11 cellular contexts compared by ENCODE assay signal in genomic region chr18:40413160-40413559, GRCh38.
DNase-seq lines count a peak whose midpoint lies in the region; ATAC-seq and TF ChIP-seq lines count a peak whose summit lies in the region.
"Had no signal": no experiment of that assay in that cellular context is flagged by ENCODE, and none has a peak within 500 bp of the region (broad histone marks: within the 10 kb centered on the region; RNA-seq: fewer than 3 reads in every experiment).

No MANE protein-coding gene starts in this region.

- no peaks in the 10 kb centered on the region for H4K20me1 ChIP-seq in hepatocyte (ENCODE audit: insufficient read depth, poor library complexity, severe bottlenecking)
- no peaks in the 10 kb centered on the region for H4K20me1 ChIP-seq in OCI-LY7 (ENCODE audit: insufficient read depth, low read length)

- H3K4me2 ChIP-seq in hepatocyte (no peak overlapping the region), OCI-LY7 (ENCODE audit: low read length) (no peak overlapping the region)

- no peaks in the 10 kb centered on the region for H3K36me3 ChIP-seq in A673 (ENCODE audit: insufficient read depth, low read length, poor library complexity, severe bottlenecking)
- no peaks in the 10 kb centered on the region for H3K36me3 ChIP-seq in RWPE2 (ENCODE audit: low read depth)
- H3K36me3 ChIP-seq in hepatocyte (replicated peaks; ENCODE audit: insufficient read depth, low read depth), result no peaks in the 10 kb centered on the region
- H3K36me3 ChIP-seq in OCI-LY7 (ENCODE audit: insufficient read depth, low read length), result no peaks in the 10 kb centered on the region
- H3K36me3 ChIP-seq: gastrocnemius medialis had no signal

- TF ChIP-seq CTCF in A673 (conservative IDR thresholded peaks at IDR 0.05; ENCODE audit: low read depth, low read length) (peak; percentile 52), LNCaP clone FGC (IDR thresholded peaks at IDR 0.05; ENCODE audit: control insufficient read depth, extremely low read depth, insufficient read depth) (peak; percentile 85), RWPE2 (IDR thresholded peaks at IDR 0.05; ENCODE audit: poor library complexity, severe bottlenecking) (peak; percentile 46), hepatocyte (IDR thresholded peaks at IDR 0.05; ENCODE audit: poor library complexity) (peak; percentile 60), OCI-LY7 (conservative IDR thresholded peaks at IDR 0.05; ENCODE audit: low read length) (no peak)

- no peak overlapping the region for H3K4me3 ChIP-seq in A673 (ENCODE audit: low read depth, low read length, poor library complexity, severe bottlenecking)
- no peak overlapping the region for H3K4me3 ChIP-seq in LNCaP clone FGC (ENCODE audit: low read depth, low read length)
- no peak overlapping the region for H3K4me3 ChIP-seq in RWPE2 (ENCODE audit: severe bottlenecking)
- H3K4me3 ChIP-seq in hepatocyte, result no peak overlapping the region
- H3K4me3 ChIP-seq in OCI-LY7 (ENCODE audit: low read depth, low read length, poor library complexity, severe bottlenecking), result no peak overlapping the region
- H3K4me3 ChIP-seq: gastrocnemius medialis had no signal

- H2AFZ ChIP-seq in hepatocyte, result no peak overlapping the region
- no peak overlapping the region for H2AFZ ChIP-seq in OCI-LY7 (ENCODE audit: low read length)

- BruUV-seq in A673 (replicated peaks; lab: Mats Ljungman, UMichigan) (no TSS peak), OCI-LY7 (replicated peaks; lab: Mats Ljungman, UMichigan) (no TSS peak)

- ATAC-seq in RWPE2 (ENCODE audit: low read depth) (no peak), HG03108 (IDR thresholded peaks at IDR 0.05; ENCODE audit: unreplicated experiment) (no peak)
- ATAC-seq: gastrocnemius medialis had no signal

- peaks cover 4% of the 10 kb centered on the region for H3K27me3 ChIP-seq in A673 (replicated peaks; ENCODE audit: insufficient read depth, low read depth, low read length, poor library complexity)
- no peaks in the 10 kb centered on the region for H3K27me3 ChIP-seq in RWPE2 (ENCODE audit: insufficient read depth, poor library complexity, severe bottlenecking)
- H3K27me3 ChIP-seq in hepatocyte, result no peaks in the 10 kb centered on the region
- H3K27me3 ChIP-seq: gastrocnemius medialis had no signal

- WGBS in hepatocyte (ENCODE audit: low lambda C conversion rate, missing lambda C conversion rate), result 21% methylated on average over 3 of the region's 3 CpGs

- H3K27ac ChIP-seq in A673 (ENCODE audit: low read depth, low read length, poor library complexity, severe bottlenecking) (no peak overlapping the region), RWPE2 (ENCODE audit: poor library complexity, severe bottlenecking) (no peak overlapping the region), hepatocyte (no peak overlapping the region), OCI-LY7 (ENCODE audit: low read depth, low read length, poor library complexity, severe bottlenecking) (no peak overlapping the region)
- H3K27ac ChIP-seq: gastrocnemius medialis had no signal

- H3K4me1 ChIP-seq in A673 (ENCODE audit: insufficient read depth, low read length, poor library complexity, severe bottlenecking) (no peaks in the 10 kb centered on the region), RWPE2 (ENCODE audit: insufficient read depth, poor library complexity, severe bottlenecking) (no peaks in the 10 kb centered on the region), hepatocyte (ENCODE audit: insufficient read depth) (no peaks in the 10 kb centered on the region), OCI-LY7 (ENCODE audit: insufficient read depth, low read length, poor library complexity, severe bottlenecking) (no peaks in the 10 kb centered on the region)
- H3K4me1 ChIP-seq: gastrocnemius medialis had no signal

- H3K9me2 ChIP-seq in hepatocyte (replicated peaks; ENCODE audit: insufficient read depth) (no peaks in the 10 kb centered on the region), OCI-LY7 (ENCODE audit: insufficient read depth, low read length) (no peaks in the 10 kb centered on the region)

- POLR2A ChIA-PET in A673 (lab: Charles Lee; ENCODE audit: low non-redundant PET), result no interaction called here
- POLR2A ChIA-PET in OCI-LY7 (lab: Charles Lee), result no interaction called here

- DNase-seq in A673 (ENCODE audit: low spot score) (peak; percentile 23), LNCaP clone FGC (ENCODE audit: low read depth) (peak; percentile 13), RWPE2 (ENCODE audit: low spot score) (no peak), hepatocyte (ENCODE audit: low spot score) (peak; percentile 61), HUDEP-2 (lab: John Stamatoyannopoulos, UW; ENCODE audit: unreplicated experiment in 76 of 76) (no peak), OCI-LY7 (ENCODE audit: low spot score) (no peak), foreskin melanocyte (no peak)
- DNase-seq: activated B cell treated with CpG ODN at 0.5 μM for 24 hours; CD4-positive, CD25-positive, alpha-beta regulatory T cell; gastrocnemius medialis had no signal

- H3K79me2 ChIP-seq in hepatocyte (no peaks in the 10 kb centered on the region), OCI-LY7 (ENCODE audit: insufficient read depth, low read depth, low read length) (no peaks in the 10 kb centered on the region)

- CTCF ChIA-PET in A673 (lab: Charles Lee), result no interaction called here
- CTCF ChIA-PET in OCI-LY7 (lab: Charles Lee; ENCODE audit: unreplicated experiment), result no interaction called here

- no peaks in the 10 kb centered on the region for H3K9me3 ChIP-seq in A673 (ENCODE audit: low read depth, low read length, poor library complexity, severe bottlenecking)
- no peaks in the 10 kb centered on the region for H3K9me3 ChIP-seq in RWPE2 (ENCODE audit: severe bottlenecking)
- no peaks in the 10 kb centered on the region for H3K9me3 ChIP-seq in hepatocyte (ENCODE audit: low read depth)
- H3K9me3 ChIP-seq in OCI-LY7 (ENCODE audit: low read length), result no peaks in the 10 kb centered on the region
- H3K9me3 ChIP-seq: gastrocnemius medialis had no signal

- intact Hi-C loops in A673 (cut with micrococcal nuclease; ENCODE audit: unreplicated experiment), result no loop called here
- intact Hi-C loops in OCI-LY7 (cut with micrococcal nuclease; ENCODE audit: unreplicated experiment), result no loop called here

Comparison
In these comparisons a context has a peak if more than half of its experiments do, and no peak if none do; other contexts are left out.
1. DNase-seq: peak in A673 (single experiment), LNCaP clone FGC (single experiment) and hepatocyte (single experiment); none in RWPE2 (single experiment), HUDEP-2 (0 of 76), OCI-LY7 (single experiment) and foreskin melanocyte (single experiment).